In the genomic region with DNA sequence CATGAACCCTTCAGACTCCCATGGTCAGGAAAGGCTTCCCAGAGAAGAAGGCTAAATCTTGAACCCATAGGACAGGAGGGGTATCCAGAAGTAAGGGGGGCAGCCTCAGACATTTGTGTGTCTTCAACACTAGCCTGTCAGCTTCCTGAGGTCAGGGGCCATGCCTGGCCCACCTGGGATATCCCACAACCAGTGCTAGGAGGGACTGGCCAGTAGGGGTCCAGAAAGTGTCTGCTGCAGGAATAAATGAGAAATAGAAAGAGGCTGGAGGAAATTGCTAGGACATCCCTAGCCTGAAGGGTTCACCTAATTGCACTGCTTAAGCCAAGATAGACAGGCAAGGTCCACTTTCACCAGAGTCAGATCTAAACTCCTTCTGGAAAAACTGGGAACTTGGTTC, we compare ENCODE assay signal across 26 cellular contexts.
"Had no signal": no experiment of that assay in that cellular context is flagged by ENCODE, and none has a peak within 500 bp of the region (broad histone marks: within the 10 kb centered on the region; RNA-seq: fewer than 3 reads in every experiment).

No MANE protein-coding gene starts in this region.

- H2AFZ ChIP-seq: hepatocyte had no signal

- H3K36me3 Mint-ChIP-seq: activated naive CD4-positive, alpha-beta T cell treated with anti-CD3 and anti-CD28 coated beads, Interleukin-2, amount 50 U/mL, for 24 hours; naive thymus-derived CD8-positive, alpha-beta T cell; stimulated activated effector memory CD8-positive, alpha-beta T cell treated with anti-CD3 and anti-CD28 coated beads, Interleukin-12 subunit alpha, Interleukin-12 subunit beta, amount 100 ng/mL, for 72 hours had no signal

- H3K9me3 Mint-ChIP-seq: activated naive CD4-positive, alpha-beta T cell treated with anti-CD3 and anti-CD28 coated beads, Interleukin-2, amount 50 U/mL, for 24 hours; activated naive CD8-positive, alpha-beta T cell treated with anti-CD3 and anti-CD28 coated beads, Interleukin-2, amount 50 U/mL, for 24 hours; activated T-cell treated with anti-CD3 and anti-CD28 coated beads, Interleukin-2, amount 50 U/mL, for 24 hours; activated T-helper 17 cell treated with anti-CD3 and anti-CD28 coated beads, Interleukin-2, amount 50 U/mL, for 72 hours; central memory CD8-positive, alpha-beta T cell; naive thymus-derived CD8-positive, alpha-beta T cell; stimulated activated effector memory CD8-positive, alpha-beta T cell treated with anti-CD3 and anti-CD28 coated beads, Interleukin-12 subunit alpha, Interleukin-12 subunit beta, amount 100 ng/mL, for 72 hours; stimulated activated naive CD8-positive, alpha-beta T cell treated with anti-CD3 and anti-CD28 coated beads, Interleukin-15, amount 100 ng/mL, for 72 hours had no signal

- ATAC-seq: activated naive CD8-positive, alpha-beta T cell treated with anti-CD3 and anti-CD28 coated beads, Interleukin-2, amount 50 U/mL, for 24 hours; gastroesophageal sphincter; naive thymus-derived CD8-positive, alpha-beta T cell; sciatic nerve; stimulated activated effector memory CD8-positive, alpha-beta T cell treated with anti-CD3 and anti-CD28 coated beads, Interleukin-12 subunit alpha, Interleukin-12 subunit beta, amount 100 ng/mL, for 72 hours; stimulated activated naive CD8-positive, alpha-beta T cell treated with anti-CD3 and anti-CD28 coated beads, Interleukin-15, amount 100 ng/mL, for 72 hours had no signal

- H3K36me3 ChIP-seq: gastroesophageal sphincter, upper lobe of left lung, vagina had no signal

- H3K27me3 ChIP-seq: gastroesophageal sphincter, upper lobe of left lung, vagina had no signal

- H3K27ac ChIP-seq: epithelial cell of prostate, gastroesophageal sphincter, hepatocyte, skin epidermis, upper lobe of left lung, vagina had no signal

- H3K4me2 ChIP-seq: hepatocyte had no signal

- H3K79me2 ChIP-seq: hepatocyte had no signal

- H3K4me3 ChIP-seq: gastroesophageal sphincter, hepatocyte, skin epidermis, upper lobe of left lung, vagina had no signal

- H3K9me3 ChIP-seq: gastroesophageal sphincter, upper lobe of left lung, vagina had no signal

- H3K4me1 Mint-ChIP-seq: activated CD4-positive, alpha-beta memory T cell treated with anti-CD3 and anti-CD28 coated beads, Interleukin-2, amount 10 ng/mL, durations not matched to agents 7 days and 5 days; activated CD4-positive, alpha-beta T cell treated with anti-CD3 and anti-CD28 coated beads, Interleukin-2, amount 10 ng/mL, durations not matched to agents 7 days and 5 days; activated naive CD4-positive, alpha-beta T cell treated with anti-CD3 and anti-CD28 coated beads, Interleukin-2, amount 50 U/mL, for 24 hours; activated naive CD8-positive, alpha-beta T cell treated with anti-CD3 and anti-CD28 coated beads, Interleukin-2, amount 50 U/mL, for 24 hours; activated T-helper 17 cell treated with anti-CD3 and anti-CD28 coated beads, Interleukin-2, amount 50 U/mL, for 72 hours; central memory CD8-positive, alpha-beta T cell; stimulated activated naive CD8-positive, alpha-beta T cell treated with anti-CD3 and anti-CD28 coated beads, Interleukin-15, amount 100 ng/mL, for 72 hours had no signal

- H3K27me3 Mint-ChIP-seq: activated CD4-positive, alpha-beta memory T cell treated with anti-CD3 and anti-CD28 coated beads, Interleukin-2, amount 10 ng/mL, durations not matched to agents 7 days and 5 days; activated CD4-positive, alpha-beta T cell treated with anti-CD3 and anti-CD28 coated beads, Interleukin-2, amount 10 ng/mL, durations not matched to agents 7 days and 5 days; activated naive CD4-positive, alpha-beta T cell treated with anti-CD3 and anti-CD28 coated beads, Interleukin-2, amount 50 U/mL, for 24 hours; activated naive CD8-positive, alpha-beta T cell treated with anti-CD3 and anti-CD28 coated beads, Interleukin-2, amount 50 U/mL, for 24 hours; activated T-cell treated with anti-CD3 and anti-CD28 coated beads, Interleukin-2, amount 50 U/mL, for 24 hours; activated T-helper 17 cell treated with anti-CD3 and anti-CD28 coated beads, Interleukin-2, amount 50 U/mL, for 72 hours; central memory CD8-positive, alpha-beta T cell; naive thymus-derived CD8-positive, alpha-beta T cell; stimulated activated naive CD8-positive, alpha-beta T cell treated with anti-CD3 and anti-CD28 coated beads, Interleukin-15, amount 100 ng/mL, for 72 hours had no signal

- H3K27ac Mint-ChIP-seq: activated CD4-positive, alpha-beta memory T cell treated with anti-CD3 and anti-CD28 coated beads, Interleukin-2, amount 10 ng/mL, durations not matched to agents 7 days and 5 days; activated CD4-positive, alpha-beta T cell treated with anti-CD3 and anti-CD28 coated beads, Interleukin-2, amount 10 ng/mL, durations not matched to agents 7 days and 5 days; activated naive CD4-positive, alpha-beta T cell treated with anti-CD3 and anti-CD28 coated beads, Interleukin-2, amount 50 U/mL, for 24 hours; activated naive CD8-positive, alpha-beta T cell treated with anti-CD3 and anti-CD28 coated beads, Interleukin-2, amount 50 U/mL, for 24 hours; activated T-cell treated with anti-CD3 and anti-CD28 coated beads, Interleukin-2, amount 50 U/mL, for 24 hours; activated T-helper 17 cell treated with anti-CD3 and anti-CD28 coated beads, Interleukin-2, amount 50 U/mL, for 72 hours; naive thymus-derived CD8-positive, alpha-beta T cell; stimulated activated effector memory CD8-positive, alpha-beta T cell treated with anti-CD3 and anti-CD28 coated beads, Interleukin-12 subunit alpha, Interleukin-12 subunit beta, amount 100 ng/mL, for 72 hours; stimulated activated naive CD8-positive, alpha-beta T cell treated with anti-CD3 and anti-CD28 coated beads, Interleukin-15, amount 100 ng/mL, for 72 hours had no signal

- H3K4me3 Mint-ChIP-seq: activated CD4-positive, alpha-beta memory T cell treated with anti-CD3 and anti-CD28 coated beads, Interleukin-2, amount 10 ng/mL, durations not matched to agents 7 days and 5 days; activated CD4-positive, alpha-beta T cell treated with anti-CD3 and anti-CD28 coated beads, Interleukin-2, amount 10 ng/mL, durations not matched to agents 7 days and 5 days; activated naive CD4-positive, alpha-beta T cell treated with anti-CD3 and anti-CD28 coated beads, Interleukin-2, amount 50 U/mL, for 24 hours; activated naive CD8-positive, alpha-beta T cell treated with anti-CD3 and anti-CD28 coated beads, Interleukin-2, amount 50 U/mL, for 24 hours; activated T-cell treated with anti-CD3 and anti-CD28 coated beads, Interleukin-2, amount 50 U/mL, for 24 hours; activated T-helper 17 cell treated with anti-CD3 and anti-CD28 coated beads, Interleukin-2, amount 50 U/mL, for 72 hours; central memory CD8-positive, alpha-beta T cell; naive thymus-derived CD8-positive, alpha-beta T cell; stimulated activated effector memory CD8-positive, alpha-beta T cell treated with anti-CD3 and anti-CD28 coated beads, Interleukin-12 subunit alpha, Interleukin-12 subunit beta, amount 100 ng/mL, for 72 hours; stimulated activated naive CD8-positive, alpha-beta T cell treated with anti-CD3 and anti-CD28 coated beads, Interleukin-15, amount 100 ng/mL, for 72 hours had no signal

- DNase-seq: activated CD4-positive, alpha-beta memory T cell treated with anti-CD3 and anti-CD28 coated beads, Interleukin-2, amount 10 ng/mL, durations not matched to agents 7 days and 5 days; activated CD4-positive, alpha-beta T cell treated with anti-CD3 and anti-CD28 coated beads for 1 hour; activated CD4-positive, alpha-beta T cell treated with anti-CD3 and anti-CD28 coated beads, Interleukin-2, amount 10 ng/mL, durations not matched to agents 7 days and 5 days; activated CD8-positive, alpha-beta memory T cell treated with anti-CD3 and anti-CD28 coated beads, Interleukin-2, amount 50 U/mL, for 48 hours; activated naive CD8-positive, alpha-beta T cell treated with anti-CD3 and anti-CD28 coated beads, Interleukin-2, amount 50 U/mL, for 24 hours; activated T-cell treated with anti-CD3 and anti-CD28 coated beads, Interleukin-2, amount 50 U/mL, for 24 hours; amygdala; dermis blood vessel endothelial cell; effector CD4-positive, alpha-beta T cell; naive thymus-derived CD8-positive, alpha-beta T cell; stimulated activated CD4-positive, alpha-beta T cell treated with anti-CD3 and anti-CD28 coated beads, Interleukin-12 subunit alpha, Interleukin-12 subunit beta, amount 100 ng/mL, for 4 hours; stimulated activated CD4-positive, alpha-beta T cell treated with anti-CD3 and anti-CD28 coated beads, Interleukin-4, amount 100 ng/mL, for 1 hour; stimulated activated naive CD8-positive, alpha-beta T cell treated with anti-CD3 and anti-CD28 coated beads, Interleukin-15, amount 100 ng/mL, for 72 hours; substantia nigra; T-helper 2 cell; upper lobe of left lung had no signal

- H3K4me1 ChIP-seq: gastroesophageal sphincter, vagina had no signal
